Comparison of ENCODE assay signal across 9 cellular contexts in the genomic region with DNA sequence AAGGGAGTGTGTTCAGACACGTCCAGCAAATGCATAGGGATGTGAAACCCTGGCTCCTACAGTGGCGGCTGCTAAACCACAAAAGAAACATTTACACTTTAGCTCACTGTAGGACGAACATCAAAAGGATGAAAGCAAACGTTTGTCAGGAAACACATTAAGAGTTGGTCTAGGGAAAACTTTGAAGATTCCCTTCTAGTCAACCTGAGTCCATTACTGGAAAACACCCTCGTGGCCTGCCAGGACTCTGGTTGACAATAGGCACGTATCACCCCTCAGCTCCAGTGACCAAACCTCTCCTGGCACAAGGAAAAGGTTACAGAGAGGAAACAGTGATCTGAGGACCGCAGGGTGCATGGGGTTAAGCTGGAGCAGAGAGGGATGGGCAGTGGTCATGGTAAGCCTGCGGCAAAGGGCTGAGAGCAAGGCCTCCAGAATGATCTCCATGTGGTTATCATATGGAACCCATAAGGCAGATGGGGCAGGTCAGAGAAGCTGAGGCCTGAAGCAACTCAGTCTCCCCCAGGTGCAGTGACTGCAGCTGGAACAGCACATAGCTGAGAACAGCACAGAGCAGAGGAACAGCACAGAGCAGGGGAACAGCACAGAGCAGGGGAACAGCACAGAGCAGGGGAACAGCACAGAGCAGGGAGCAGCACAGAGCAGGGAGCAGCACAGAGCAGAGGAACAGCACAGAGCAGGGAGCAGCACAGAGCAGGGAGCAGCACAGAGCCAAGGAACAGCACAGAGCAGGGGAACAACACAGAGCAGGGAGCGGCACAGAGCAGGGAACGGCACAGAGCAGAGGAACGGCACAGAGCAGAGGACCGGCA. TPM values are rescaled to one million over a fixed set of nuclear protein-coding genes. Genes with fewer than 3 reads are reported as not detected.
DNase-seq lines count a peak whose midpoint lies in the region; ATAC-seq and TF ChIP-seq lines count a peak whose summit lies in the region.
"Had no signal": no experiment of that assay in that cellular context is flagged by ENCODE, and none has a peak within 500 bp of the region (broad histone marks: within the 10 kb centered on the region; RNA-seq: fewer than 3 reads in every experiment).

No MANE protein-coding gene starts in this region.

- no peaks in the 10 kb centered on the region for H4K20me1 ChIP-seq in mammary epithelial cell (ENCODE audit: insufficient read depth, low read length)

- BruUV-seq in mammary epithelial cell (replicated peaks; lab: Mats Ljungman, UMichigan) = no TSS peak

- 25% methylated on average over 7 of the region's 12 CpGs for WGBS in mammary epithelial cell (ENCODE audit: low coverage, missing lambda C conversion rate)

- intact Hi-C loops in mammary epithelial cell (cut with micrococcal nuclease) = no loop called here
- intact Hi-C loops in uterus (cut with DNase I; ENCODE audit: low total_unique reads) = no loop called here

- peak overlapping the region; percentile 29 for H3K4me2 ChIP-seq in mammary epithelial cell (ENCODE audit: insufficient read depth, low read depth, low read length)

- CTCF ChIA-PET in mammary epithelial cell (lab: Charles Lee; ENCODE audit: low non-redundant PET) = no interaction called here

- H3K4me1 ChIP-seq in mammary epithelial cell (ENCODE audit: insufficient read depth, low read length) = peaks cover 23% of the 10 kb centered on the region
- no peaks in the 10 kb centered on the region for H3K4me1 ChIP-seq in uterus

- H2AFZ ChIP-seq in mammary epithelial cell (ENCODE audit: low read depth, low read length) = peak overlapping the region; percentile 23

- no peak for TF ChIP-seq POLR2A in uterus (IDR thresholded peaks at IDR 0.05)

- H3K4me3 ChIP-seq in mammary epithelial cell (replicated peaks in 1 of 3; ENCODE audit: insufficient read depth in 1 of 3, low read depth in 2 of 3, low read length in 3 of 3) = no peak overlapping the region
- H3K4me3 ChIP-seq in uterus = no peak overlapping the region

- H3K27ac Mint-ChIP-seq in activated naive CD4-positive, alpha-beta T cell treated with anti-CD3 and anti-CD28 coated beads, Interleukin-2, amount 50 U/mL, for 72 hours = peak overlapping the region; percentile 61 to 72

- peaks cover 31% of the 10 kb centered on the region for H3K79me2 ChIP-seq in mammary epithelial cell (ENCODE audit: insufficient read depth, low read length)

- dilution Hi-C loops in mammary epithelial cell (cut with HindIII; ENCODE audit: low sequenced_read_pairs) = no loop called here

- no peak for DNase-seq in activated naive CD4-positive, alpha-beta T cell treated with anti-CD3 and anti-CD28 coated beads, Interleukin-2, amount 50 U/mL, for 72 hours (ENCODE audit: low spot score in 2 of 2)
- no peak for DNase-seq in activated naive CD4-positive, alpha-beta T cell treated with Interleukin-2 at 50 U/mL for 16 hours
- DNase-seq in mammary epithelial cell (peak; percentile 77), NCI-H1436 treated with DMSO at 0.1 percent for 48 hours (lab: John Stamatoyannopoulos, UW) (no peak), NCI-H510A treated with DMSO at 0.1 percent for 48 hours (lab: John Stamatoyannopoulos, UW) (no peak), foreskin melanocyte (no peak), uterus (no peak)
- DNase-seq: retina had no signal

- H3K36me3 Mint-ChIP-seq in activated naive CD4-positive, alpha-beta T cell treated with anti-CD3 and anti-CD28 coated beads, Interleukin-2, amount 50 U/mL, for 72 hours = peaks cover 23 to 29% of the 10 kb centered on the region in 2 donors

- peak; percentile 71 to 94 for ATAC-seq in activated naive CD4-positive, alpha-beta T cell treated with anti-CD3 and anti-CD28 coated beads, Interleukin-2, amount 50 U/mL, for 72 hours
- ATAC-seq in HG03442 (IDR thresholded peaks at IDR 0.05; ENCODE audit: unreplicated experiment) = peak; percentile 87

- H3K9me3 Mint-ChIP-seq in activated naive CD4-positive, alpha-beta T cell treated with anti-CD3 and anti-CD28 coated beads, Interleukin-2, amount 50 U/mL, for 72 hours = peaks cover 0 to 5% of the 10 kb centered on the region in 2 donors

- in situ Hi-C loops in mammary epithelial cell (cut with MboI; ENCODE audit: low sequenced_read_pairs in 2 of 2) = no loop called here

- H3K27me3 ChIP-seq in mammary epithelial cell (ENCODE audit: insufficient read depth, low read length) (no peaks in the 10 kb centered on the region), uterus (no peaks in the 10 kb centered on the region)

- H3K27ac ChIP-seq in mammary epithelial cell (ENCODE audit: insufficient read depth, low read depth, low read length) = peak overlapping the region; percentile 24
- no peak overlapping the region for H3K27ac ChIP-seq in uterus

- TF ChIP-seq CTCF in mammary epithelial cell (conservative IDR thresholded peaks at IDR 0.05 in 1 of 2, IDR thresholded peaks at IDR 0.05 in 1 of 2; ENCODE audit: extremely low read depth in 1 of 2, insufficient read depth in 1 of 2, low read depth in 1 of 2, low read length in 2 of 2) = no peak
- TF ChIP-seq CTCF in uterus (IDR thresholded peaks at IDR 0.05) = no peak

- H3K36me3 ChIP-seq in mammary epithelial cell (ENCODE audit: insufficient read depth, low read length) (peaks cover 12% of the 10 kb centered on the region), uterus (no peaks in the 10 kb centered on the region)

- H3K9me3 ChIP-seq in mammary epithelial cell (replicated peaks; ENCODE audit: insufficient read depth, low read length) (no peaks in the 10 kb centered on the region), uterus (no peaks in the 10 kb centered on the region)

- no peak overlapping the region for H3K9ac ChIP-seq in mammary epithelial cell (ENCODE audit: insufficient read depth, low read length)

RNA-seq across cellular contexts. Expression of a gene that starts 49.9 kb away (rescaled TPM):
- 1 to 10 TPM in 1 of 2 donors, under 1 TPM in 1; 0.80 to 7.8 TPM for total RNA-seq in activated naive CD4-positive, alpha-beta T cell treated with anti-CD3 and anti-CD28 coated beads, Interleukin-2, amount 50 U/mL, for 72 hours
- total RNA-seq in mammary epithelial cell (10 to 100 TPM; 47.3 to 61.0 TPM), uterus (10 to 100 TPM in 3 of 4 donors, 1 to 10 TPM in 1; 9.7 to 28.5 (median 17.8) TPM)
- polyA plus RNA-seq in mammary epithelial cell = 24.5 TPM
- polyA minus RNA-seq in mammary epithelial cell = 60.0 TPM
